Comparison of ENCODE assay signal across 8 cellular contexts in genomic region chr6:31572041-31572911, GRCh38.
DNase-seq lines count a peak whose midpoint lies in the region; ATAC-seq and TF ChIP-seq lines count a peak whose summit lies in the region.

Gene LTA, plus strand, starts transcription at chr6:31572289. Its CDS starts 454 bp downstream, at chr6:31572743.

- peak within 1 kb of the TSS in 15 of 21 experiments; percentile 9 to 98 (median 61) for H3K27ac ChIP-seq in skin epidermis

- no peak for TF ChIP-seq CTCF in GM13976 (IDR thresholded peaks at IDR 0.05; ENCODE audit: borderline replicate concordance, control extremely low read depth, extremely low read depth, insufficient read depth, missing control alignments)

- H3K4me3 ChIP-seq in skin epidermis, result peak within 1 kb of the TSS in 6 of 7 experiments; percentile 10 to 33 (median 15)

- peaks cover 54% of the 10 kb centered on the region for H3K36me3 Mint-ChIP-seq in activated T-cell treated with anti-CD3 and anti-CD28 coated beads, Interleukin-2, amount 50 U/mL, for 24 hours (ENCODE audit: low read depth)

- H3K27ac Mint-ChIP-seq in activated T-cell treated with anti-CD3 and anti-CD28 coated beads, Interleukin-2, amount 50 U/mL, for 24 hours, result peak within 1 kb of the TSS; percentile 99

- in situ Hi-C loops in GM13976 (cut with MboI; ENCODE audit: low sequenced_read_pairs, unreplicated experiment), result no loop called here

- ATAC-seq in HG03342 (IDR thresholded peaks at IDR 0.05; ENCODE audit: unreplicated experiment), result peak; percentile 46
- no peak for ATAC-seq in HG02884 (IDR thresholded peaks at IDR 0.05; ENCODE audit: unreplicated experiment)

- peak within 1 kb of the TSS; percentile 97 for H3K4me3 Mint-ChIP-seq in activated T-cell treated with anti-CD3 and anti-CD28 coated beads, Interleukin-2, amount 50 U/mL, for 24 hours

- peaks cover 93% of the 10 kb centered on the region for H3K4me1 Mint-ChIP-seq in activated T-cell treated with anti-CD3 and anti-CD28 coated beads, Interleukin-2, amount 50 U/mL, for 24 hours (ENCODE audit: low read depth)

- DNase-seq in GM13976 (ENCODE audit: low spot score), result peak; percentile 75
- DNase-seq in activated T-cell treated with anti-CD3 and anti-CD28 coated beads, Interleukin-2, amount 50 U/mL, for 24 hours, result peak; percentile 89
- no peak for DNase-seq in NCI-H748 (lab: John Stamatoyannopoulos, UW; ENCODE audit: unreplicated experiment)
- DNase-seq in NCI-H526 (lab: John Stamatoyannopoulos, UW), result no peak
- no peak for DNase-seq in globus pallidus (ENCODE audit: low spot score)

- no peaks in the 10 kb centered on the region for H3K9me3 Mint-ChIP-seq in activated T-cell treated with anti-CD3 and anti-CD28 coated beads, Interleukin-2, amount 50 U/mL, for 24 hours

- H3K27me3 Mint-ChIP-seq in activated T-cell treated with anti-CD3 and anti-CD28 coated beads, Interleukin-2, amount 50 U/mL, for 24 hours, result no peaks in the 10 kb centered on the region

Comparison
In these comparisons a context has a peak if more than half of its experiments do, and no peak if none do; other contexts are left out.
1. DNase-seq: peak in GM13976 (single experiment) and activated T-cell treated with anti-CD3 and anti-CD28 coated beads, Interleukin-2, amount 50 U/mL, for 24 hours (single experiment); none in NCI-H748 (single experiment), NCI-H526 (0 of 2) and globus pallidus (single experiment).